7 cellular contexts compared by ENCODE assay signal in the genomic region with DNA sequence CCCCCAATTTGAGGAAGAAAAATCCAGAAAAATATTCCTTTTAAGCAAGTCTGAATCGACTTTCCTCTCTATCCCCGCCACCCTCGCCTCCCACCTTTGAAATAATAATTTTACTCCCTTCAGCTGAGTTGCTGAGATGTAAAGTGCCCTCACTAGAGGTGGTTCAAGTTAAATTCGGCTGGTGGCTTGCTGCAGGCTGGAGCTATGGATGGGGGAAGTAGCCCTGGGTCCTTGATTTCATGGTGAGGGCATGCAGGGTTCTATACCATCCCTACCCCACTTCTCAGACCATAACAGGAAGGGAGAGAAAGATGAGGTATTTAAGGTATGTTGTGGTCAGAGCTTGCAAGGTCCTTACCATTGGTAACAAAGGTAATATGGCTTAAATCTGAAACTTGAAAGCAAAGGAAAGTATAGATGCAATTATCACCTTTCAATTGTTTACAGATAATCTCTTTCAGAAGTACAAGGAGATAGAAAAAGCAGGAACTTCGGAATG.
DNase-seq lines count a peak whose midpoint lies in the region; ATAC-seq and TF ChIP-seq lines count a peak whose summit lies in the region.

No MANE protein-coding gene starts in this region.

- H3K36me3 ChIP-seq in SJSA1 (no peaks in the 10 kb centered on the region), esophagus squamous epithelium (no peaks in the 10 kb centered on the region)

- no peak overlapping the region for H3T11ph ChIP-seq in H9 (ENCODE audit: low read length)

- H3K27ac ChIP-seq in H9 (ENCODE audit: insufficient read length, low read depth, low read length), result peak overlapping the region; percentile 0
- H3K27ac ChIP-seq in SJSA1, result peak overlapping the region; percentile 56
- peak overlapping the region; percentile 26 to 82 (median 78) for H3K27ac ChIP-seq in esophagus squamous epithelium

- no peak overlapping the region for H4K91ac ChIP-seq in H9 (ENCODE audit: insufficient read length, low read depth, low read length)

- no peak overlapping the region for H4K5ac ChIP-seq in H9 (ENCODE audit: insufficient read length, low read depth, low read length)

- no peaks in the 10 kb centered on the region for H3K27me3 ChIP-seq in H9 (ENCODE audit: insufficient read depth, low read length)
- H3K27me3 ChIP-seq in SJSA1 (replicated peaks), result no peaks in the 10 kb centered on the region
- no peaks in the 10 kb centered on the region for H3K27me3 ChIP-seq in esophagus squamous epithelium

- no peak overlapping the region for H3K4ac ChIP-seq in H9 (ENCODE audit: low read depth, low read length)

- WGBS in H9 (ENCODE audit: extremely low coverage, insufficient read length, low lambda C conversion rate), result 100% methylated on average over 3 of the region's 5 CpGs
- 42 to 62% methylated on average over 5 of the region's 5 CpGs for WGBS in esophagus squamous epithelium, 2 donors

- H3K4me3 ChIP-seq in SJSA1 (no peak overlapping the region), esophagus squamous epithelium (peak overlapping the region in 1 of 4 donors; percentile 69)

- no peak overlapping the region for H3K9ac ChIP-seq in H9 (ENCODE audit: extremely low read depth, insufficient read length, low read length)

- H3K27me3 Mint-ChIP-seq in H9 (ENCODE audit: low read depth), result no peaks in the 10 kb centered on the region

- no peak overlapping the region for H2BK120ac ChIP-seq in H9 (ENCODE audit: low read depth, low read length, poor library complexity, severe bottlenecking)

- peak overlapping the region; percentile 13 to 72 (median 46); a peak in 4 of 7 replicates for H3K27ac Mint-ChIP-seq in H9
- peak overlapping the region; percentile 94 for H3K27ac Mint-ChIP-seq in stimulated activated effector memory CD8-positive, alpha-beta T cell treated with anti-CD3 and anti-CD28 coated beads, Interleukin-12 subunit alpha, Interleukin-12 subunit beta, amount 100 ng/mL, for 72 hours

- H3K9me3 Mint-ChIP-seq in H9, result no peaks in the 10 kb centered on the region
- no peaks in the 10 kb centered on the region for H3K9me3 Mint-ChIP-seq in stimulated activated effector memory CD8-positive, alpha-beta T cell treated with anti-CD3 and anti-CD28 coated beads, Interleukin-12 subunit alpha, Interleukin-12 subunit beta, amount 100 ng/mL, for 72 hours

- H3K14ac ChIP-seq in H9 (ENCODE audit: insufficient read depth, low read length), result no peak overlapping the region

- no peak overlapping the region for H4K8ac ChIP-seq in H9 (replicated peaks; ENCODE audit: insufficient read length, low read depth, low read length)

- peaks cover 5% of the 10 kb centered on the region; the same call in 1 of the 2 replicates for H3K4me1 ChIP-seq in H9 (ENCODE audit: insufficient read depth, low read length)
- peaks cover 18% of the 10 kb centered on the region for H3K4me1 ChIP-seq in SJSA1 (replicated peaks)
- peaks cover 12 to 38% (median 12%) of the 10 kb centered on the region in 3 donors for H3K4me1 ChIP-seq in esophagus squamous epithelium

- H3K36me3 Mint-ChIP-seq in H9 (ENCODE audit: insufficient read depth in 1 of 3, low read depth in 3 of 3), result no peaks in the 10 kb centered on the region
- peaks cover 50% of the 10 kb centered on the region for H3K36me3 Mint-ChIP-seq in stimulated activated effector memory CD8-positive, alpha-beta T cell treated with anti-CD3 and anti-CD28 coated beads, Interleukin-12 subunit alpha, Interleukin-12 subunit beta, amount 100 ng/mL, for 72 hours

- no peak overlapping the region for H2BK5ac ChIP-seq in H9 (ENCODE audit: insufficient read length, low read length)

- H2AFZ ChIP-seq in H9 (ENCODE audit: low read length), result no peak overlapping the region

- H3K9me3 ChIP-seq in H9 (ENCODE audit: control insufficient read depth, low read depth, low read length) (no peaks in the 10 kb centered on the region), SJSA1 (replicated peaks) (no peaks in the 10 kb centered on the region), esophagus squamous epithelium (no peaks in the 10 kb centered on the region)

- H3K79me1 ChIP-seq in H9 (ENCODE audit: insufficient read depth, low read depth, low read length, poor library complexity, severe bottlenecking), result no peaks in the 10 kb centered on the region

- intact Hi-C loops in esophagus squamous epithelium (cut with DNase I), result no loop called here

- no peak overlapping the region for H2BK20ac ChIP-seq in H9 (ENCODE audit: low read depth, low read length, poor library complexity, severe bottlenecking)

- peaks cover 37 to 40% of the 10 kb centered on the region in 2 experiments for H3K4me1 Mint-ChIP-seq in H9
- peaks cover 40% of the 10 kb centered on the region for H3K4me1 Mint-ChIP-seq in stimulated activated effector memory CD8-positive, alpha-beta T cell treated with anti-CD3 and anti-CD28 coated beads, Interleukin-12 subunit alpha, Interleukin-12 subunit beta, amount 100 ng/mL, for 72 hours

- no peak overlapping the region for H2BK12ac ChIP-seq in H9 (ENCODE audit: insufficient read length, low read depth, low read length)

- H2AK5ac ChIP-seq in H9 (ENCODE audit: insufficient read length, low read length), result no peak overlapping the region

- no peak for ATAC-seq in stimulated activated effector memory CD8-positive, alpha-beta T cell treated with anti-CD3 and anti-CD28 coated beads, Interleukin-12 subunit alpha, Interleukin-12 subunit beta, amount 100 ng/mL, for 72 hours

- no peak overlapping the region for H3K23ac ChIP-seq in H9 (ENCODE audit: insufficient read length, low read depth, low read length)

- no peaks in the 10 kb centered on the region for H3K23me2 ChIP-seq in H9 (ENCODE audit: insufficient read length, low read depth, low read length, poor library complexity, severe bottlenecking)

- no peak overlapping the region for H3K18ac ChIP-seq in H9 (ENCODE audit: insufficient read length, low read depth, low read length)

- H3K4me3 Mint-ChIP-seq in H9, result no peak overlapping the region
- H3K4me3 Mint-ChIP-seq in stimulated activated effector memory CD8-positive, alpha-beta T cell treated with anti-CD3 and anti-CD28 coated beads, Interleukin-12 subunit alpha, Interleukin-12 subunit beta, amount 100 ng/mL, for 72 hours, result peak overlapping the region; percentile 79

- DNase-seq in H9, result peak; percentile 32
- peak in 1 of 2 experiments; percentile 36 for DNase-seq in SJSA1 (ENCODE audit: low read depth in 1 of 2, low spot score in 2 of 2)
- DNase-seq in esophagus squamous epithelium (lab: John Stamatoyannopoulos, UW), result no peak
- no peak for DNase-seq in stimulated activated effector memory CD8-positive, alpha-beta T cell treated with anti-CD3 and anti-CD28 coated beads, Interleukin-12 subunit alpha, Interleukin-12 subunit beta, amount 100 ng/mL, for 72 hours (ENCODE audit: low spot score in 2 of 2)
- DNase-seq in NCI-H1417 (lab: John Stamatoyannopoulos, UW), result no peak
- no peak for DNase-seq in SIG-M5 treated with dmso at 0.1 percent for 504 hours (lab: John Stamatoyannopoulos, UW; ENCODE audit: unreplicated experiment)
- DNase-seq in ureter (ENCODE audit: low spot score), result no peak

- no peaks in the 10 kb centered on the region for H3K79me2 ChIP-seq in H9 (ENCODE audit: insufficient read depth, low read length)

- no peak overlapping the region for H3K4me2 ChIP-seq in H9 (ENCODE audit: insufficient read depth, insufficient read length, low read length)

- H4K20me1 ChIP-seq in H9 (ENCODE audit: control insufficient read depth, insufficient read depth, insufficient read length), result no peaks in the 10 kb centered on the region

- H3K56ac ChIP-seq in H9 (ENCODE audit: insufficient read length, low read depth, low read length), result no peak overlapping the region

- H2BK15ac ChIP-seq in H9 (ENCODE audit: low read depth, low read length), result no peak overlapping the region

- TF ChIP-seq CTCF in H9 (conservative IDR thresholded peaks at IDR 0.05) (no peak), esophagus squamous epithelium (IDR thresholded peaks at IDR 0.05) (no peak)

- no peak for TF ChIP-seq POLR2A in esophagus squamous epithelium (IDR thresholded peaks at IDR 0.05)

Comparison
In these comparisons a context has a peak if more than half of its experiments do, and no peak if none do; other contexts are left out.
1. H3K27ac ChIP-seq: peak in every context shown above with its lines; median percentile 78 in esophagus squamous epithelium; 56 in SJSA1; 0 in H9.